ENCODE assay signal across 9 cellular contexts in genomic region chr12:46549527-46550265, GRCh38.
DNase-seq lines count a peak whose midpoint lies in the region; ATAC-seq, FAIRE-seq and TF ChIP-seq lines count a peak whose summit lies in the region.
"Had no signal": no experiment of that assay in that cellular context is flagged by ENCODE, and none has a peak within 500 bp of the region (broad histone marks: within the 10 kb centered on the region; RNA-seq: fewer than 3 reads in every experiment).

No MANE protein-coding gene starts in this region.

- no peak overlapping the region for H3K27ac ChIP-seq in CD4-positive, CD25-positive, alpha-beta regulatory T cell (ENCODE audit: insufficient read depth, low read length, poor library complexity, severe bottlenecking)

- ATAC-seq in CD4-positive, CD25-positive, alpha-beta regulatory T cell (ENCODE audit: low read depth in 2 of 2) = peak in 1 of 2 donors; percentile 43

- no peak overlapping the region for H3K4me3 ChIP-seq in CD4-positive, CD25-positive, alpha-beta regulatory T cell (ENCODE audit: low read depth, low read length)

- no peaks in the 10 kb centered on the region for H3K27me3 Mint-ChIP-seq in CD4-positive, CD25-positive, alpha-beta regulatory T cell

- H3K36me3 ChIP-seq in CD4-positive, CD25-positive, alpha-beta regulatory T cell (ENCODE audit: control insufficient read depth, insufficient read depth, low read length) = no peaks in the 10 kb centered on the region

- TF ChIP-seq POLR2A in GM12891 (IDR thresholded peaks at IDR 0.05; ENCODE audit: low read depth, low read length) = no peak

- DNase-seq in CD4-positive, CD25-positive, alpha-beta regulatory T cell = peak in 1 of 3 donors; percentile 44
- peak; percentile 91 for DNase-seq in MV-4-11 (lab: John Stamatoyannopoulos, UW)
- peak; percentile 64 to 70 for DNase-seq in activated T-cell treated with anti-CD3 and anti-CD28 coated beads, Interleukin-2, amount 50 U/mL, for 48 hours
- peak; percentile 14 for DNase-seq in kidney tubule cell (ENCODE audit: low spot score)
- no peak for DNase-seq in KG1 (lab: John Stamatoyannopoulos, UW)
- DNase-seq in GF-D8 (lab: John Stamatoyannopoulos, UW) = no peak
- no peak for DNase-seq in GM19240 (ENCODE audit: insufficient read length, low spot score)
- DNase-seq in GM12891 (ENCODE audit: insufficient read length, low spot score) = no peak
- DNase-seq: anterior cingulate cortex had no signal

- H3K9me3 ChIP-seq in CD4-positive, CD25-positive, alpha-beta regulatory T cell (ENCODE audit: control insufficient read depth in 2 of 2, low read length in 2 of 2) = no peaks in the 10 kb centered on the region

- no peaks in the 10 kb centered on the region for H3K36me3 Mint-ChIP-seq in CD4-positive, CD25-positive, alpha-beta regulatory T cell

- peaks cover 0 to 2% (median 0%) of the 10 kb centered on the region in 7 donors for H3K9me3 Mint-ChIP-seq in CD4-positive, CD25-positive, alpha-beta regulatory T cell

- peaks cover 16 to 38% (median 26%) of the 10 kb centered on the region in 4 donors for H3K4me1 Mint-ChIP-seq in CD4-positive, CD25-positive, alpha-beta regulatory T cell

- H3K27me3 ChIP-seq in CD4-positive, CD25-positive, alpha-beta regulatory T cell (ENCODE audit: control insufficient read depth, insufficient read depth, low read length) = no peaks in the 10 kb centered on the region

- H3K4me3 Mint-ChIP-seq in CD4-positive, CD25-positive, alpha-beta regulatory T cell = no peak overlapping the region

- H3K27ac Mint-ChIP-seq in CD4-positive, CD25-positive, alpha-beta regulatory T cell = peak overlapping the region in 2 of 3 donors; percentile 2 to 48

- peaks cover 18% of the 10 kb centered on the region for H3K4me1 ChIP-seq in CD4-positive, CD25-positive, alpha-beta regulatory T cell (ENCODE audit: control insufficient read depth, insufficient read depth, low read length, poor library complexity, severe bottlenecking)

- FAIRE-seq in GM12891 (lab: Jason Lieb, UNC) = no peak

TF ChIP-seq in GM12891, 5 proteins besides CTCF, POLR2A, EP300 and RAD21:
- TF ChIP-seq POLR2AphosphoS5 (IDR thresholded peaks at IDR 0.05; ENCODE audit: low read depth, low read length) = no peak
- no peak for TF ChIP-seq POU2F2 (IDR thresholded peaks at IDR 0.05; ENCODE audit: low read depth, low read length)
- no peak for TF ChIP-seq TAF1 (IDR thresholded peaks at IDR 0.05; ENCODE audit: low read depth, low read length)
- TF ChIP-seq PAX5 (IDR thresholded peaks at IDR 0.05; ENCODE audit: insufficient read depth, low read length, severe bottlenecking) = no peak
- no peak for TF ChIP-seq SPI1 (IDR thresholded peaks at IDR 0.05; ENCODE audit: low read depth, low read length)

Comparison
In these comparisons a context has a peak if more than half of its experiments do, and no peak if none do; other contexts are left out.
1. DNase-seq: peak in MV-4-11 (single experiment), activated T-cell treated with anti-CD3 and anti-CD28 coated beads, Interleukin-2, amount 50 U/mL, for 48 hours (2 of 2) and kidney tubule cell (single experiment); none in KG1 (single experiment), GF-D8 (single experiment), GM19240 (single experiment) and GM12891 (single experiment).